ENCODE assay signal across 1 cellular context in the genomic region with DNA sequence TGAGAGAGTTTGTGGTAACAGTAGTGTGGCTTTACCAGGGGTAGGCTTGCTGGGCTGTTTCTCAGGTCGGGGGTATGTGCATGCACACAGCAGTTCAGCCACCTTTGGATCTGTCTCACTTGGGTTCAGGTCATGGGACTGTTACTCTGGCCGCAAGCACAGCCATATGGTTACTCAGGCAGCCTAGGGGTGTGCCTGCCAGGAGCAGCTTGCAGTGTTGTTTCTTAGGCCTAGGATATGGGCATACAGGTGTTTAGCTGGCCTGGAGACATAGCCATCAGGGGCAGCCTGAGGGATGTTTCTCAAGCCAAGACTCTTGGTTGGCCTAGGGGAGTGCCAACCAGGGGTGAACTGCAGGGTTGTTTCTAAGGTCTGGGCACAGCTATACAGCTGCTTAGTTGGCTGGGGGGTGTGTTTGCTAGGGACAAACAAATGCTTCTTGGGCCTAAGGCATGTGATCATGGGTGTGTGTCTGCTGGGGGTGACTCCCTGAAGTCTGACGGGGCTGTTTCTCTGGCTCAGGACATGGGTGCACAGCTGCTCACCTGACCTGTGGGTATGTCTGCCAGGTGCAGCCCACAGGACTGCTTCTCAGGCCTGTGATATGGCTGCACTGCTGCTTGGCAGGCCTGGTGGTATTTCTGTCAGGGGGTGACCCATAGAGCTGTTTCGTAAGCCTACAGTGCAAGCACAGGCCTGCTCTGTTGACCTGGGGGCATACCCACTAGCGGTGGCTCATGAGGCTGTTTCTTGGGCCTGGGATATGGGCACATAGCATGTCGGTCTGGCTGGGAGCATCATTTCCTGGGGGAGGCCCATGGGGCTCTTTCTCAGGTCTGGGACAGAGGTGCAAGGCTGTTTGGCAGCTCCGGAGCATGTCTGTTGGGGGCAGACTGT.
TF ChIP-seq lines count a peak whose summit lies in the region.

No MANE protein-coding gene starts in this region.

TF ChIP-seq in K562, 482 proteins besides CTCF, POLR2A, EP300 and RAD21 (continued from another document):
- TF ChIP-seq, protein P1, sequence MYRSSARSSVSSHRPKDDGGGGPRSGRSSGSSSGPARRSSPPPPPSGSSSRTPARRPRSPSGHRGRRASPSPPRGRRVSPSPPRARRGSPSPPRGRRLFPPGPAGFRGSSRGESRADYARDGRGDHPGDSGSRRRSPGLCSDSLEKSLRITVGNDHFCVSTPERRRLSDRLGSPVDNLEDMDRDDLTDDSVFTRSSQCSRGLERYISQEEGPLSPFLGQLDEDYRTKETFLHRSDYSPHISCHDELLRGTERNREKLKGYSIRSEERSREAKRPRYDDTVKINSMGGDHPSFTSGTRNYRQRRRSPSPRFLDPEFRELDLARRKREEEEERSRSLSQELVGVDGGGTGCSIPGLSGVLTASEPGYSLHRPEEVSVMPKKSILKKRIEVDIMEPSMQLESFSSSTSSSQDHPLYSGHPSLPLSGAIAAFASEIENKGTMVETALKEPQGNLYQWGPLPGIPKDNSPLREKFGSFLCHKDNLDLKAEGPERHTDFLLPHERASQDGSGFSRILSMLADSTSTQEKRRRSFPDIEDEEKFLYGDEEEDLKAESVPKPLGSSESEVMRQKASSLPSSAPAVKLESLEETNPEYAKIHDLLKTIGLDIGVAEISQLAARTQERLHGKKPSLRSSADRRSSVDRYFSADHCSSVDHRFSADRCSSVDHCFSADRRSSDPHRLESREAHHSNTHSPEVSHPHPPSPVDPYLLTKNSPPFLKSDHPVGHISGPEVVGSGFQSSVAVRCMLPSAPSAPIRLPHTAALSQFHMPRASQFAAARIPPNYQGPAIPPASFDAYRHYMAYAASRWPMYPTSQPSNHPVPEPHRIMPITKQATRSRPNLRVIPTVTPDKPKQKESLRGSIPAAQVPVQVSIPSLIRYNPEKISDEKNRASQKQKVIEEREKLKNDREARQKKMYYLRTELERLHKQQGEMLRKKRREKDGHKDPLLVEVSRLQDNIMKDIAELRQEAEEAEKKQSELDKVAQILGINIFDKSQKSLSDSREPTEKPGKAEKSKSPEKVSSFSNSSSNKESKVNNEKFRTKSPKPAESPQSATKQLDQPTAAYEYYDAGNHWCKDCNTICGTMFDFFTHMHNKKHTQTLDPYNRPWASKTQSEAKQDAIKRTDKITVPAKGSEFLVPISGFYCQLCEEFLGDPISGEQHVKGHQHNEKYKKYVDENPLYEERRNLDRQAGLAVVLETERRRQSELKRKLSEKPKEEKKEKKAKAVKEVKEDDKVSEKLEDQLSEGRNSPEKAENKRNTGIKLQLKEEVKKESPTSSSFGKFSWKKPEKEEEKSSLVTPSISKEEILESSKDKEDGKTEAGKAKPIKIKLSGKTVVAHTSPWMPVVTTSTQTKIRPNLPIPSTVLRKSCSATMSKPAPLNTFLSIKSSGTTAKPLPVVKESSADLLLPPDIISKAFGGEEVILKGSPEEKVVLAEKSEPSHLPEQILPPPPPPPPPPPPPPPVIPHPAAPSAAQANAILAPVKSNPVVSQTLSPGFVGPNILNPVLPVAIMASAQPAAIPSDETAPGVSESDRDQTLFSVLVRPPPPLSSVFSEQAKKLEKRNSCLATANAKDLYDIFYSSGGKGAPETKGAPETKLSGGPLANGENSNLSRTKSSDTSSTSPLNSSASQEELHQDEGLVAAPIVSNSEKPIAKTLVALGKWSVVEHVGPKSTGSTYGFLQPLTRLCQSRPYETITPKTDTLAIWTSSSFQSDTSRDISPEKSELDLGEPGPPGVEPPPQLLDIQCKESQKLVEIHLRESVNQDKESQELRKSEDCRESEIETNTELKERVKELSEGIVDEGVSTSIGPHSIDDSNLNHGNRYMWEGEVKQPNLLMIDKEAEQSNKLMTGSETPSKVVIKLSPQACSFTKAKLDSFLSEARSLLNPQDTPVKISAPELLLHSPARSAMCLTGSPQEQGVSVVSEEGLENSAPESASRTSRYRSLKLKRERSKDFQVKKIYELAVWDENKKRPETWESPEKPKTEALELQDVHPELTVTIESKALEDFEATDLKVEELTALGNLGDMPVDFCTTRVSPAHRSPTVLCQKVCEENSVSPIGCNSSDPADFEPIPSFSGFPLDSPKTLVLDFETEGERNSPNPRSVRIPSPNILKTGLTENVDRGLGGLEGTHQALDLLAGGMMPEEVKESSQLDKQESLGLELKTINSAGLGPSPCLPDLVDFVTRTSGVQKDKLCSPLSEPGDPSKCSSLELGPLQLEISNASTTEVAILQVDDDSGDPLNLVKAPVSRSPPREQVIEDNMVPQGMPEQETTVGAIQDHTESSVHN (IDR thresholded peaks at IDR 0.05; ENCODE audit: borderline replicate concordance in 1 of 2, low read depth in 1 of 2) = no peak
- TF ChIP-seq RBM34 (IDR thresholded peaks at IDR 0.05; ENCODE audit: borderline replicate concordance, insufficient read depth, low read length) = no peak
- TF ChIP-seq, protein P2, sequence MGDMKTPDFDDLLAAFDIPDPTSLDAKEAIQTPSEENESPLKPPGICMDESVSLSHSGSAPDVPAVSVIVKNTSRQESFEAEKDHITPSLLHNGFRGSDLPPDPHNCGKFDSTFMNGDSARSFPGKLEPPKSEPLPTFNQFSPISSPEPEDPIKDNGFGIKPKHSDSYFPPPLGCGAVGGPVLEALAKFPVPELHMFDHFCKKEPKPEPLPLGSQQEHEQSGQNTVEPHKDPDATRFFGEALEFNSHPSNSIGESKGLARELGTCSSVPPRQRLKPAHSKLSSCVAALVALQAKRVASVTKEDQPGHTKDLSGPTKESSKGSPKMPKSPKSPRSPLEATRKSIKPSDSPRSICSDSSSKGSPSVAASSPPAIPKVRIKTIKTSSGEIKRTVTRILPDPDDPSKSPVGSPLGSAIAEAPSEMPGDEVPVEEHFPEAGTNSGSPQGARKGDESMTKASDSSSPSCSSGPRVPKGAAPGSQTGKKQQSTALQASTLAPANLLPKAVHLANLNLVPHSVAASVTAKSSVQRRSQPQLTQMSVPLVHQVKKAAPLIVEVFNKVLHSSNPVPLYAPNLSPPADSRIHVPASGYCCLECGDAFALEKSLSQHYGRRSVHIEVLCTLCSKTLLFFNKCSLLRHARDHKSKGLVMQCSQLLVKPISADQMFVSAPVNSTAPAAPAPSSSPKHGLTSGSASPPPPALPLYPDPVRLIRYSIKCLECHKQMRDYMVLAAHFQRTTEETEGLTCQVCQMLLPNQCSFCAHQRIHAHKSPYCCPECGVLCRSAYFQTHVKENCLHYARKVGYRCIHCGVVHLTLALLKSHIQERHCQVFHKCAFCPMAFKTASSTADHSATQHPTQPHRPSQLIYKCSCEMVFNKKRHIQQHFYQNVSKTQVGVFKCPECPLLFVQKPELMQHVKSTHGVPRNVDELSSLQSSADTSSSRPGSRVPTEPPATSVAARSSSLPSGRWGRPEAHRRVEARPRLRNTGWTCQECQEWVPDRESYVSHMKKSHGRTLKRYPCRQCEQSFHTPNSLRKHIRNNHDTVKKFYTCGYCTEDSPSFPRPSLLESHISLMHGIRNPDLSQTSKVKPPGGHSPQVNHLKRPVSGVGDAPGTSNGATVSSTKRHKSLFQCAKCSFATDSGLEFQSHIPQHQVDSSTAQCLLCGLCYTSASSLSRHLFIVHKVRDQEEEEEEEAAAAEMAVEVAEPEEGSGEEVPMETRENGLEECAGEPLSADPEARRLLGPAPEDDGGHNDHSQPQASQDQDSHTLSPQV (IDR thresholded peaks at IDR 0.05) = no peak
- TF ChIP-seq TOE1 (IDR thresholded peaks at IDR 0.05; ENCODE audit: borderline replicate concordance) = no peak
- no peak for TF ChIP-seq TOE1 (CRISPR knock-in tag; IDR thresholded peaks at IDR 0.05; ENCODE audit: borderline replicate concordance, low read depth)
- TF ChIP-seq, protein P3, sequence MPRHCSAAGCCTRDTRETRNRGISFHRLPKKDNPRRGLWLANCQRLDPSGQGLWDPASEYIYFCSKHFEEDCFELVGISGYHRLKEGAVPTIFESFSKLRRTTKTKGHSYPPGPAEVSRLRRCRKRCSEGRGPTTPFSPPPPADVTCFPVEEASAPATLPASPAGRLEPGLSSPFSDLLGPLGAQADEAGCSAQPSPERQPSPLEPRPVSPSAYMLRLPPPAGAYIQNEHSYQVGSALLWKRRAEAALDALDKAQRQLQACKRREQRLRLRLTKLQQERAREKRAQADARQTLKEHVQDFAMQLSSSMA (CRISPR knock-in tag; IDR thresholded peaks at IDR 0.05) = no peak
- TF ChIP-seq, protein P4, sequence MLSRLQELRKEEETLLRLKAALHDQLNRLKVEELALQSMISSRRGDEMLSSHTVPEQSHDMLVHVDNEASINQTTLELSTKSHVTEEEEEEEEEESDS (CRISPR knock-in tag; IDR thresholded peaks at IDR 0.05) = no peak
